Comparison of ENCODE assay signal across 17 cellular contexts in the genomic region with DNA sequence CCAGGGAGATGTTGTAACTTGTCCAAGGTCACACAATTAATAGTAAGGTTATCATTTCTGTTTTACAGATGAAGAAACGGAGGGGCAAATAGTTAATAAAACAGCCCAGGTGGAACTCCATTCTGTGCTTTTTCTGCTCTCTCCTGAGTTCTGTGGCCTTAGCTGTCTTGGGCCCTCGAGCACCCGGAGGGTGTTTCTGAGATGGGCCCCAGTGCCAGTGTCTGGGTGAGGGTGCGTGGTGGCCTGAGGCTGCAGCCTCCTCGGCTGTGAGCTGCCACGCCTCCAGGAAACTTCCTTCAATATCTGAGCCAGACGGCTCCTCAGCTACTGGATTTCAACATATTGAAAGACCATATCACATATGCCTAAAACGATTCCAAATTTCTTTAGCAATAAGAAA.
DNase-seq lines count a peak whose midpoint lies in the region; ATAC-seq, FAIRE-seq and TF ChIP-seq lines count a peak whose summit lies in the region.
"Had no signal": no experiment of that assay in that cellular context is flagged by ENCODE, and none has a peak within 500 bp of the region (broad histone marks: within the 10 kb centered on the region; RNA-seq: fewer than 3 reads in every experiment).

No MANE protein-coding gene starts in this region.

- no peaks in the 10 kb centered on the region for H3K36me3 ChIP-seq in adipocyte (ENCODE audit: control insufficient read depth, insufficient read depth, low read length, severe bottlenecking)
- H3K36me3 ChIP-seq in mesenchymal stem cell (ENCODE audit: control insufficient read depth in 1 of 2, insufficient read depth in 2 of 2, low read depth in 1 of 2, low read length in 2 of 2), result peaks cover 0 to 6% of the 10 kb centered on the region in 2 experiments
- peaks cover 0 to 2% of the 10 kb centered on the region in 2 donors for H3K36me3 ChIP-seq in small intestine (ENCODE audit: control insufficient read depth in 2 of 2, insufficient read depth in 2 of 2, low read length in 2 of 2)
- no peaks in the 10 kb centered on the region for H3K36me3 ChIP-seq in CD8-positive, alpha-beta T cell (ENCODE audit: insufficient read depth, low read length)
- no peaks in the 10 kb centered on the region for H3K36me3 ChIP-seq in MG63

- H3K9me3 ChIP-seq in adipocyte (ENCODE audit: control insufficient read depth, low read length), result no peaks in the 10 kb centered on the region
- H3K9me3 ChIP-seq in mesenchymal stem cell (ENCODE audit: control insufficient read depth, low read length), result no peaks in the 10 kb centered on the region
- no peaks in the 10 kb centered on the region for H3K9me3 ChIP-seq in small intestine (ENCODE audit: control insufficient read depth, low read depth)
- H3K9me3 ChIP-seq in CD8-positive, alpha-beta T cell (ENCODE audit: low read length), result no peaks in the 10 kb centered on the region
- no peaks in the 10 kb centered on the region for H3K9me3 ChIP-seq in MG63

- CTCF ChIA-PET in CD8-positive, alpha-beta T cell (lab: Charles Lee), result no interaction called here

- no peak overlapping the region for H2BK12ac ChIP-seq in mesenchymal stem cell (ENCODE audit: low read length in 2 of 2)

- H3K27me3 ChIP-seq in adipocyte (replicated peaks; ENCODE audit: control insufficient read depth, insufficient read depth, low read length) (no peaks in the 10 kb centered on the region), mesenchymal stem cell (ENCODE audit: control insufficient read depth in 1 of 2, insufficient read depth in 1 of 2, low read length in 2 of 2) (peaks cover 0 to 19% of the 10 kb centered on the region in 2 experiments), small intestine (ENCODE audit: control insufficient read depth in 2 of 2, insufficient read depth in 2 of 2, low read length in 2 of 2) (no peaks in the 10 kb centered on the region), MG63 (no peaks in the 10 kb centered on the region)
- no peaks in the 10 kb centered on the region for H3K27me3 ChIP-seq in CD8-positive, alpha-beta T cell (ENCODE audit: insufficient read depth, low read length)

- intact Hi-C loops in CD8-positive, alpha-beta T cell (cut with DNase I, micrococcal nuclease), result no loop called here

- no peak overlapping the region for H3K4ac ChIP-seq in mesenchymal stem cell (ENCODE audit: low read depth in 1 of 2, low read length in 2 of 2)

- POLR2A ChIA-PET in CD8-positive, alpha-beta T cell (lab: Charles Lee), result no interaction called here

- H3K79me1 ChIP-seq in mesenchymal stem cell (replicated peaks; ENCODE audit: low read length, poor library complexity, severe bottlenecking), result peaks cover 53% of the 10 kb centered on the region

- H4K91ac ChIP-seq in mesenchymal stem cell (ENCODE audit: low read length), result no peak overlapping the region

- H2AFZ ChIP-seq in mesenchymal stem cell (ENCODE audit: low read depth, low read length), result no peak overlapping the region

- H3K18ac ChIP-seq in mesenchymal stem cell (ENCODE audit: low read depth in 1 of 2, low read length in 2 of 2), result no peak overlapping the region

- H3K4me1 ChIP-seq in adipocyte (ENCODE audit: control insufficient read depth, insufficient read depth, low read length) (peaks cover 54% of the 10 kb centered on the region), mesenchymal stem cell (ENCODE audit: control insufficient read depth, insufficient read depth, low read depth, low read length) (peaks cover 43% of the 10 kb centered on the region), small intestine (ENCODE audit: control insufficient read depth in 2 of 2, insufficient read depth in 1 of 2, low read depth in 1 of 2, low read length in 1 of 2) (peaks cover 0 to 3% of the 10 kb centered on the region in 2 donors)
- H3K4me1 ChIP-seq in CD8-positive, alpha-beta T cell (ENCODE audit: insufficient read depth, low read length), result no peaks in the 10 kb centered on the region

- no peak overlapping the region for H2BK120ac ChIP-seq in mesenchymal stem cell (ENCODE audit: low read depth, low read length)

- peaks cover 3% of the 10 kb centered on the region for H3K27me3 Mint-ChIP-seq in CD8-positive, alpha-beta T cell (ENCODE audit: low read depth)

- H2BK15ac ChIP-seq in mesenchymal stem cell (ENCODE audit: low read depth, poor library complexity, severe bottlenecking), result no peak overlapping the region

- ATAC-seq in CD8-positive, alpha-beta T cell, result no peak
- ATAC-seq: GM12878, HCT116 had no signal

- H3K36me3 Mint-ChIP-seq in CD8-positive, alpha-beta T cell, result no peaks in the 10 kb centered on the region

- H3K14ac ChIP-seq in mesenchymal stem cell (ENCODE audit: low read length in 2 of 2), result no peak overlapping the region

- H3K9ac ChIP-seq in adipocyte (ENCODE audit: low read length) (peak overlapping the region; percentile 53), mesenchymal stem cell (ENCODE audit: low read length) (no peak overlapping the region)

- H3K4me3 ChIP-seq in adipocyte (ENCODE audit: low read length) (no peak overlapping the region), mesenchymal stem cell (ENCODE audit: insufficient read depth in 1 of 2, low read depth in 1 of 2, low read length in 2 of 2) (peak overlapping the region in 1 of 2 experiments; percentile 1), small intestine (ENCODE audit: low read depth in 1 of 2, low read length in 2 of 2) (no peak overlapping the region), MG63 (no peak overlapping the region)
- H3K4me3 ChIP-seq in CD8-positive, alpha-beta T cell (ENCODE audit: low read depth, low read length), result no peak overlapping the region
- H3K4me3 ChIP-seq: GM12878 had no signal

- WGBS in mesenchymal stem cell, result 91% methylated on average over 8 of the region's 8 CpGs
- WGBS in small intestine, 3 donors, result 6 to 43% (median 27%) methylated on average over 8 of the region's 8 CpGs

- no peak overlapping the region for H3K27ac Mint-ChIP-seq in CD8-positive, alpha-beta T cell
- H3K27ac Mint-ChIP-seq: IgD-negative memory B cell had no signal

- no peaks in the 10 kb centered on the region for H3K4me1 Mint-ChIP-seq in CD8-positive, alpha-beta T cell (ENCODE audit: low read depth)

- no peaks in the 10 kb centered on the region for H3K9me3 Mint-ChIP-seq in CD8-positive, alpha-beta T cell
- H3K9me3 Mint-ChIP-seq: IgD-negative memory B cell had no signal

- H3K4me2 ChIP-seq in mesenchymal stem cell (ENCODE audit: low read length, poor library complexity, severe bottlenecking), result no peak overlapping the region

- no peak overlapping the region for H4K8ac ChIP-seq in mesenchymal stem cell (ENCODE audit: low read length)

- H3K4me3 Mint-ChIP-seq in CD8-positive, alpha-beta T cell, result no peak overlapping the region
- H3K4me3 Mint-ChIP-seq: IgD-negative memory B cell had no signal

- DNase-seq in GM12892 (ENCODE audit: insufficient read length), result no peak
- DNase-seq in adipocyte (ENCODE audit: low read depth), result no peak
- no peak for DNase-seq in mesenchymal stem cell
- DNase-seq in small intestine, result peak; percentile 51
- no peak for DNase-seq in CD8-positive, alpha-beta T cell
- no peak for DNase-seq in stimulated activated naive CD4-positive, alpha-beta T cell (lab: John Stamatoyannopoulos, UW)
- no peak for DNase-seq in MG63
- no peak for DNase-seq in RPMI8226
- DNase-seq: DMS79, NCI-H1436 treated with DMSO at 0.1 percent for 48 hours, NCI-H2227 treated with DMSO at 0.1 percent for 48 hours, NCI-H526 treated with DMSO at 0.1 percent for 48 hours, OCI-M1 had no signal

- H3K27ac ChIP-seq in mesenchymal stem cell (ENCODE audit: low read length, poor library complexity, severe bottlenecking) (no peak overlapping the region), small intestine (ENCODE audit: low read depth in 1 of 2, low read length in 1 of 2) (no peak overlapping the region)
- H3K27ac ChIP-seq in CD8-positive, alpha-beta T cell (ENCODE audit: low read depth, low read length), result no peak overlapping the region

- H2BK5ac ChIP-seq in mesenchymal stem cell (ENCODE audit: low read depth, low read length, poor library complexity, severe bottlenecking), result no peak overlapping the region

- no peak for TF ChIP-seq CTCF in CD8-positive, alpha-beta T cell (IDR thresholded peaks at IDR 0.05)

- FAIRE-seq in GM12892 (lab: Jason Lieb, UNC) (peak; percentile 57), small intestine (lab: Jason Lieb, UNC) (no peak)
- FAIRE-seq: GM19239 had no signal

- no peak for TF ChIP-seq POLR2A in GM12892 (IDR thresholded peaks at IDR 0.05; ENCODE audit: low read depth, low read length)

- peak overlapping the region; percentile 93 for H2AK5ac ChIP-seq in mesenchymal stem cell (ENCODE audit: low read length, severe bottlenecking)

- no peak overlapping the region for H3K23ac ChIP-seq in mesenchymal stem cell (ENCODE audit: low read length in 2 of 2)
